16 cellular contexts compared by ENCODE assay signal in genomic region chr6:14747881-14748520, GRCh38.
DNase-seq lines count a peak whose midpoint lies in the region; ATAC-seq, FAIRE-seq and TF ChIP-seq lines count a peak whose summit lies in the region.
"Had no signal": no experiment of that assay in that cellular context is flagged by ENCODE, and none has a peak within 500 bp of the region (broad histone marks: within the 10 kb centered on the region; RNA-seq: fewer than 3 reads in every experiment).

No MANE protein-coding gene starts in this region.

- POLR2A ChIA-PET in K562 (lab: Yijun Ruan, JAX) (interaction anchor here (0.7 to 1.5 kb wide), 3 partner anchors 7 to 40 kb away, joined by 3 to 4 read pairs (median 4); no protein-coding TSS in a partner anchor), HepG2 (lab: Yijun Ruan, JAX) (no interaction called here)

- ATAC-seq in activated T-cell treated with anti-CD3 and anti-CD28 coated beads, Interleukin-2, amount 50 U/mL, for 4 hours: peak; percentile 25 to 27
- no peak for ATAC-seq in K562
- no peak for ATAC-seq in HepG2

- DNase-seq in activated T-cell treated with anti-CD3 and anti-CD28 coated beads, Interleukin-2, amount 50 U/mL, for 4 hours: no peak
- no peak for DNase-seq in activated T-cell treated with anti-CD3 and anti-CD28 coated beads, Interleukin-2, amount 50 U/mL, for 1 hour
- peak; percentile 23 for DNase-seq in NCI-H226
- no peak for DNase-seq in K562 (ENCODE audit: extremely low read depth in 1 of 4, low spot score in 3 of 4)
- peak; percentile 65 for DNase-seq in stimulated activated CD4-positive, alpha-beta T cell treated with anti-CD3 and anti-CD28 coated beads, Interleukin-4, amount 100 ng/mL, for 24 hours
- no peak for DNase-seq in NCI-H82 treated with DMSO at 0.1 percent for 48 hours (lab: John Stamatoyannopoulos, UW; ENCODE audit: unreplicated experiment)
- DNase-seq in NCI-H2227 (lab: John Stamatoyannopoulos, UW; ENCODE audit: unreplicated experiment): no peak
- no peak for DNase-seq in HepG2 (ENCODE audit: low spot score)
- DNase-seq: activated gamma-delta T cell, DND-41, NCI-H2081, ovary, SHP77 had no signal

- H3K27ac ChIP-seq in K562 (ENCODE audit: extremely low read depth, low read depth, low read length) (no peak overlapping the region), HepG2 (ENCODE audit: extremely low read length, insufficient read depth, low read length) (no peak overlapping the region)
- H3K27ac ChIP-seq: esophagus muscularis mucosa, ovary had no signal

- TF ChIP-seq CTCF in K562 (IDR thresholded peaks at IDR 0.05 in 2 of 3, conservative IDR thresholded peaks at IDR 0.05 in 1 of 3; ENCODE audit: insufficient read depth in 2 of 3, low read depth in 1 of 3, low read length in 3 of 3): no peak
- TF ChIP-seq CTCF in HepG2 (CRISPR knock-in tag; IDR thresholded peaks at IDR 0.05): no peak

- CTCF ChIA-PET in K562 (lab: Yijun Ruan, JAX; ENCODE audit: low intra/inter-chr PET ratio) (no interaction called here), HepG2 (lab: Yijun Ruan, JAX; ENCODE audit: low intra/inter-chr PET ratio, low total read pairs) (no interaction called here)

- H3K4me3 ChIP-seq in K562 (no peak overlapping the region), HepG2 (replicated peaks in 1 of 3; ENCODE audit: insufficient read depth in 1 of 3, low read depth in 2 of 3, low read length in 3 of 3) (no peak overlapping the region)
- H3K4me3 ChIP-seq: esophagus muscularis mucosa, ovary had no signal

- H3K79me2 ChIP-seq in K562 (ENCODE audit: control insufficient read depth, insufficient read depth, low read length): no peaks in the 10 kb centered on the region
- no peaks in the 10 kb centered on the region for H3K79me2 ChIP-seq in HepG2 (ENCODE audit: insufficient read depth, low read length)

- TF ChIP-seq EP300 in K562 (IDR thresholded peaks at IDR 0.05; ENCODE audit: low read length) (no peak), HepG2 (IDR thresholded peaks at IDR 0.05; ENCODE audit: low read depth in 2 of 2, low read length in 2 of 2) (no peak), HepG2 (CRISPR knock-in tag; IDR thresholded peaks at IDR 0.05; ENCODE audit: borderline replicate concordance) (no peak)

- in situ Hi-C loops in K562 (cut with MboI): no loop called here
- in situ Hi-C loops in HepG2 (cut with HindIII; ENCODE audit: extremely low pct_ligation_motif_present, low pct_unique_long_range_greater_than_20kb): no loop called here

- H3K27me3 ChIP-seq in K562 (ENCODE audit: control insufficient read depth in 2 of 2, insufficient read depth in 2 of 2, low read length in 2 of 2): no peaks in the 10 kb centered on the region
- H3K27me3 ChIP-seq in HepG2 (ENCODE audit: control insufficient read depth in 1 of 2, insufficient read depth in 2 of 2, low read length in 2 of 2): no peaks in the 10 kb centered on the region
- H3K27me3 ChIP-seq: esophagus muscularis mucosa, ovary had no signal

- H3K9me3 Mint-ChIP-seq in activated T-cell treated with anti-CD3 and anti-CD28 coated beads, Interleukin-2, amount 50 U/mL, for 4 hours: peaks cover 7% of the 10 kb centered on the region

- peaks cover 60% of the 10 kb centered on the region for H3K4me1 Mint-ChIP-seq in activated T-cell treated with anti-CD3 and anti-CD28 coated beads, Interleukin-2, amount 50 U/mL, for 4 hours (ENCODE audit: low read depth)

- H3K36me3 Mint-ChIP-seq in activated T-cell treated with anti-CD3 and anti-CD28 coated beads, Interleukin-2, amount 50 U/mL, for 4 hours (ENCODE audit: insufficient read depth): no peaks in the 10 kb centered on the region

- H3K27me3 Mint-ChIP-seq in activated T-cell treated with anti-CD3 and anti-CD28 coated beads, Interleukin-2, amount 50 U/mL, for 4 hours (ENCODE audit: low read depth): no peaks in the 10 kb centered on the region

- no TSS peak for BruUV-seq in K562 (replicated peaks; lab: Mats Ljungman, UMichigan)
- BruUV-seq in HepG2 (replicated peaks; lab: Mats Ljungman, UMichigan): no TSS peak

- H4K20me1 ChIP-seq in K562 (replicated peaks; ENCODE audit: control insufficient read depth, insufficient read depth, low read length): no peaks in the 10 kb centered on the region
- H4K20me1 ChIP-seq in HepG2 (ENCODE audit: insufficient read depth, low read length): no peaks in the 10 kb centered on the region

- peaks cover 3% of the 10 kb centered on the region; the same call in 1 of the 2 replicates for H3K9me3 ChIP-seq in K562 (replicated peaks; ENCODE audit: control insufficient read depth, insufficient read depth, low read depth, low read length)
- no peaks in the 10 kb centered on the region for H3K9me3 ChIP-seq in HepG2 (ENCODE audit: low read length)
- H3K9me3 ChIP-seq: esophagus muscularis mucosa, ovary had no signal

- H3K4me3 Mint-ChIP-seq in activated T-cell treated with anti-CD3 and anti-CD28 coated beads, Interleukin-2, amount 50 U/mL, for 4 hours: peak overlapping the region; percentile 29

- intact Hi-C loops in K562 (cut with micrococcal nuclease): no loop called here
- intact Hi-C loops in HepG2 (cut with micrococcal nuclease; ENCODE audit: unreplicated experiment): no loop called here

- H3K4me1 ChIP-seq in K562 (replicated peaks in 1 of 2; ENCODE audit: control insufficient read depth in 2 of 2, insufficient read depth in 2 of 2, low read length in 2 of 2) (peaks cover 0 to 17% of the 10 kb centered on the region in 2 experiments; a peak in 4 of 5 replicates), HepG2 (ENCODE audit: insufficient read depth, low read length) (0 out of 2 replicates have a peak, but pooled peaks cover 9% of the 10 kb centered on the region)

- TF ChIP-seq RAD21 in K562 (CRISPR knock-in tag; conservative IDR thresholded peaks at IDR 0.05 in 1 of 2, IDR thresholded peaks at IDR 0.05 in 1 of 2) (no peak), HepG2 (CRISPR knock-in tag; IDR thresholded peaks at IDR 0.05) (no peak)

- H3K9me1 ChIP-seq in K562 (ENCODE audit: control insufficient read depth, insufficient read depth, low read length): no peaks in the 10 kb centered on the region

- TF ChIP-seq POLR2A in K562 (conservative IDR thresholded peaks at IDR 0.05) (no peak), HepG2 (IDR thresholded peaks at IDR 0.05; ENCODE audit: insufficient read depth in 1 of 2, low read depth in 2 of 2, low read length in 2 of 2) (no peak)

- FAIRE-seq in K562 (lab: Jason Lieb, UNC) (no peak), HepG2 (lab: Jason Lieb, UNC) (no peak)
- FAIRE-seq: colon, urothelium cell line had no signal

- H3K4me2 ChIP-seq in K562 (ENCODE audit: insufficient read depth, low read length): no peak overlapping the region
- H3K4me2 ChIP-seq in HepG2 (ENCODE audit: low read depth, low read length): no peak overlapping the region

- H3K9ac ChIP-seq in K562 (ENCODE audit: insufficient read depth in 1 of 2, low read depth in 2 of 2, low read length in 2 of 2) (no peak overlapping the region), HepG2 (ENCODE audit: insufficient read depth, low read depth, low read length) (no peak overlapping the region)

- 48% methylated on average over 3 of the region's 3 CpGs for WGBS in K562 (ENCODE audit: insufficient coverage, low coverage, missing lambda C conversion rate)
- 44% methylated on average over 3 of the region's 3 CpGs for WGBS in HepG2 (ENCODE audit: low lambda C conversion rate)

- H3K36me3 ChIP-seq in K562 (ENCODE audit: control insufficient read depth, insufficient read depth, low read length) (no peaks in the 10 kb centered on the region), HepG2 (replicated peaks in 1 of 2; ENCODE audit: control insufficient read depth in 1 of 2, insufficient read depth in 2 of 2, low read length in 2 of 2) (no peaks in the 10 kb centered on the region)
- H3K36me3 ChIP-seq: esophagus muscularis mucosa, ovary had no signal

- H2AFZ ChIP-seq in K562 (ENCODE audit: low read depth, low read length) (no peak overlapping the region), HepG2 (ENCODE audit: low read length) (no peak overlapping the region)

TF ChIP-seq in K562, 482 proteins besides CTCF, POLR2A, EP300 and RAD21 (continues in another document):
- TF ChIP-seq ASH1L (IDR thresholded peaks at IDR 0.05; ENCODE audit: borderline replicate concordance, low read depth, partially characterized antibody) (no peak), ZNF766 (CRISPR knock-in tag; conservative IDR thresholded peaks at IDR 0.05) (peak; percentile 60; the same call in 1 of the 2 replicates), U2AF2 (optimal IDR thresholded peaks at IDR 0.05; ENCODE audit: low read depth, low read length) (no peak), XRCC5 (IDR thresholded peaks at IDR 0.05; ENCODE audit: low read depth, low read length) (no peak), TCF3 (CRISPR knock-in tag; IDR thresholded peaks at IDR 0.05) (peak; percentile 38; the same call in 1 of the 2 replicates), ZNF347 (CRISPR knock-in tag; IDR thresholded peaks at IDR 0.05; ENCODE audit: low read depth) (no peak), TAL1 (IDR thresholded peaks at IDR 0.05) (peak; percentile 26)

TF ChIP-seq in HepG2, 621 proteins besides CTCF, POLR2A, EP300 and RAD21 (continues in another document):
- TF ChIP-seq SP2 (CRISPR knock-in tag; IDR thresholded peaks at IDR 0.05) (no peak), CEBPB (IDR thresholded peaks at IDR 0.05; ENCODE audit: borderline replicate concordance, low read depth, low read length) (no peak)

Comparison
In these comparisons a context has a peak if more than half of its experiments do, and no peak if none do; other contexts are left out.
1. ATAC-seq: peak in activated T-cell treated with anti-CD3 and anti-CD28 coated beads, Interleukin-2, amount 50 U/mL, for 4 hours (2 of 2); none in K562 (single experiment) and HepG2 (single experiment).
2. DNase-seq: peak in NCI-H226 (single experiment) and stimulated activated CD4-positive, alpha-beta T cell treated with anti-CD3 and anti-CD28 coated beads, Interleukin-4, amount 100 ng/mL, for 24 hours (single experiment); none in activated T-cell treated with anti-CD3 and anti-CD28 coated beads, Interleukin-2, amount 50 U/mL, for 4 hours (single experiment), activated T-cell treated with anti-CD3 and anti-CD28 coated beads, Interleukin-2, amount 50 U/mL, for 1 hour (single experiment), K562 (0 of 4), NCI-H82 treated with DMSO at 0.1 percent for 48 hours (single experiment), NCI-H2227 (single experiment) and HepG2 (single experiment).